Comparison of ENCODE assay signal across 19 cellular contexts in genomic region chr6:1377526-1378223, GRCh38. TPM values are rescaled to one million over a fixed set of nuclear protein-coding genes. Genes with fewer than 3 reads are reported as not detected.
A peak's percentile ranks its signal among the peaks of the same experiment; 100 is the strongest.
DNase-seq lines count a peak whose midpoint lies in the region; ATAC-seq and TF ChIP-seq lines count a peak whose summit lies in the region.
"Had no signal": no experiment of that assay in that cellular context is flagged by ENCODE, and none has a peak within 500 bp of the region (broad histone marks: within the 10 kb centered on the region; RNA-seq: fewer than 3 reads in every experiment).

No MANE protein-coding gene starts in this region.

- no peak overlapping the region for H2BK5ac ChIP-seq in mesendoderm (ENCODE audit: low read length)

- WGBS in mesendoderm (ENCODE audit: extremely low coverage, insufficient coverage, low lambda C conversion rate): 100% methylated on average over 2 of the region's 21 CpGs

- H3K4me1 ChIP-seq in ascending aorta (peaks cover 11 to 16% of the 10 kb centered on the region in 2 donors), mesendoderm (ENCODE audit: control insufficient read depth, low read depth, low read length) (no peaks in the 10 kb centered on the region), thoracic aorta (ENCODE audit: control insufficient read depth in 1 of 2, low read depth in 2 of 2) (peaks cover 11 to 30% of the 10 kb centered on the region in 2 donors)

- H3K4me3 Mint-ChIP-seq in activated naive CD4-positive, alpha-beta T cell treated with anti-CD3 and anti-CD28 coated beads, Interleukin-2, amount 10 ng/mL, durations not matched to agents 7 days and 5 days: no peak overlapping the region
- H3K4me3 Mint-ChIP-seq: effector memory CD8-positive, alpha-beta T cell had no signal

- peak overlapping the region; percentile 9 for H3K4me2 ChIP-seq in mesendoderm (ENCODE audit: low read length)

- no peak for DNase-seq in activated naive CD4-positive, alpha-beta T cell treated with anti-CD3 and anti-CD28 coated beads, Interleukin-2, amount 10 ng/mL, durations not matched to agents 7 days and 5 days
- DNase-seq in activated naive CD4-positive, alpha-beta T cell treated with Interleukin-2 at 50 U/mL for 16 hours: no peak
- no peak for DNase-seq in ascending aorta (ENCODE audit: low spot score in 2 of 2)
- DNase-seq in mesendoderm: no peak
- DNase-seq in thoracic aorta (ENCODE audit: low spot score): no peak
- DNase-seq in nucleus accumbens (lab: John Stamatoyannopoulos, UW): no peak
- no peak for DNase-seq in SW480 (ENCODE audit: low spot score)
- DNase-seq in hepatic stellate cell (ENCODE audit: low spot score): no peak
- DNase-seq: caudate nucleus; effector memory CD8-positive, alpha-beta T cell; foreskin melanocyte; immature natural killer cell; IMR-90; ovary; Peyer's patch; spleen; stimulated activated naive CD4-positive, alpha-beta T cell treated with Interleukin-2 at 50 U/mL for 16 hours had no signal

- H3K9me3 Mint-ChIP-seq in activated naive CD4-positive, alpha-beta T cell treated with anti-CD3 and anti-CD28 coated beads, Interleukin-2, amount 10 ng/mL, durations not matched to agents 7 days and 5 days: no peaks in the 10 kb centered on the region
- H3K9me3 Mint-ChIP-seq: effector memory CD8-positive, alpha-beta T cell had no signal

- no peak overlapping the region for H2AK5ac ChIP-seq in mesendoderm (ENCODE audit: low read length)

- H3K79me1 ChIP-seq in mesendoderm (ENCODE audit: low read length): no peaks in the 10 kb centered on the region

- peaks cover 96% of the 10 kb centered on the region for H3K27me3 Mint-ChIP-seq in activated naive CD4-positive, alpha-beta T cell treated with anti-CD3 and anti-CD28 coated beads, Interleukin-2, amount 10 ng/mL, durations not matched to agents 7 days and 5 days

- no peak overlapping the region for H3K23ac ChIP-seq in mesendoderm (ENCODE audit: low read length)

- peaks cover 35% of the 10 kb centered on the region for H3K27me3 ChIP-seq in ascending aorta
- peaks cover 52% of the 10 kb centered on the region for H3K27me3 ChIP-seq in mesendoderm (ENCODE audit: insufficient read depth, low read length, poor library complexity)
- H3K27me3 ChIP-seq in thoracic aorta (replicated peaks; ENCODE audit: insufficient read depth): peaks cover 50% of the 10 kb centered on the region

- H3K18ac ChIP-seq in mesendoderm (ENCODE audit: low read length): no peak overlapping the region

- ATAC-seq in thoracic aorta (ENCODE audit: insufficient number of reproducible peaks, low FRiP score, low read depth): no peak
- ATAC-seq: activated CD4-positive, CD25-positive, alpha-beta regulatory T cell treated with anti-CD3 and anti-CD28 coated beads, Interleukin-2, amount 50 U/mL, for 24 hours; effector memory CD8-positive, alpha-beta T cell; GM12878 had no signal

- no peaks in the 10 kb centered on the region for H3K9me3 ChIP-seq in ascending aorta
- H3K9me3 ChIP-seq in thoracic aorta: no peaks in the 10 kb centered on the region
- H3K9me3 ChIP-seq: ovary, Peyer's patch had no signal

- H3K9ac ChIP-seq in mesendoderm (ENCODE audit: low read length): no peak overlapping the region

- H3K36me3 ChIP-seq in ascending aorta (no peaks in the 10 kb centered on the region), mesendoderm (ENCODE audit: control insufficient read depth, insufficient read depth, low read length) (no peaks in the 10 kb centered on the region), thoracic aorta (no peaks in the 10 kb centered on the region)
- H3K36me3 ChIP-seq: ovary, Peyer's patch, spleen had no signal

- no peak overlapping the region for H3K4ac ChIP-seq in mesendoderm (ENCODE audit: low read depth, low read length)

- H3K36me3 Mint-ChIP-seq in activated naive CD4-positive, alpha-beta T cell treated with anti-CD3 and anti-CD28 coated beads, Interleukin-2, amount 10 ng/mL, durations not matched to agents 7 days and 5 days: no peaks in the 10 kb centered on the region
- H3K36me3 Mint-ChIP-seq: immature natural killer cell had no signal

- H4K5ac ChIP-seq in mesendoderm (ENCODE audit: low read length): no peak overlapping the region

- H3K79me2 ChIP-seq in mesendoderm (ENCODE audit: control insufficient read depth, insufficient read depth, low read length): no peaks in the 10 kb centered on the region

- H3K56ac ChIP-seq in mesendoderm (ENCODE audit: low read length): no peak overlapping the region

- H3K4me3 ChIP-seq in ascending aorta (peak overlapping the region; percentile 35 to 39), mesendoderm (ENCODE audit: low read length) (no peak overlapping the region), thoracic aorta (peak overlapping the region; percentile 33)
- H3K4me3 ChIP-seq: GM12878, ovary, Peyer's patch had no signal

- no peak overlapping the region for H2BK120ac ChIP-seq in mesendoderm (ENCODE audit: low read depth, low read length)

- H2BK15ac ChIP-seq in mesendoderm (replicated peaks; ENCODE audit: low read depth): no peak overlapping the region

- H3K27ac ChIP-seq in ascending aorta: no peak overlapping the region
- no peak overlapping the region for H3K27ac ChIP-seq in mesendoderm (ENCODE audit: low read depth, low read length)
- no peak overlapping the region for H3K27ac ChIP-seq in thoracic aorta
- H3K27ac ChIP-seq: ovary, Peyer's patch, spleen had no signal

- no peak for TF ChIP-seq CTCF in ascending aorta (IDR thresholded peaks at IDR 0.05)
- TF ChIP-seq CTCF in thoracic aorta (IDR thresholded peaks at IDR 0.05): no peak

- intact Hi-C loops in ascending aorta (cut with DNase I): no loop called here

- H4K8ac ChIP-seq in mesendoderm (ENCODE audit: low read depth, low read length): no peak overlapping the region

- CTCF ChIA-PET in activated naive CD4-positive, alpha-beta T cell treated with anti-CD3 and anti-CD28 coated beads, Interleukin-2, amount 10 ng/mL, durations not matched to agents 7 days and 5 days (lab: Charles Lee): interaction anchor here (0.8 to 1.6 kb wide), 2 partner anchors 8 to 13 kb away, joined by 3 read pairs; no protein-coding TSS in a partner anchor

- peak overlapping the region; percentile 73 for H3K27ac Mint-ChIP-seq in activated naive CD4-positive, alpha-beta T cell treated with anti-CD3 and anti-CD28 coated beads, Interleukin-2, amount 10 ng/mL, durations not matched to agents 7 days and 5 days
- H3K27ac Mint-ChIP-seq: effector memory CD8-positive, alpha-beta T cell; immature natural killer cell had no signal

- peaks cover 24% of the 10 kb centered on the region for H3K4me1 Mint-ChIP-seq in activated naive CD4-positive, alpha-beta T cell treated with anti-CD3 and anti-CD28 coated beads, Interleukin-2, amount 10 ng/mL, durations not matched to agents 7 days and 5 days

RNA-seq across cellular contexts. Expression of gene FOXF2, which starts 11.7 kb away (rescaled TPM):
- 5.2 TPM for total RNA-seq in ascending aorta
- 0.17 TPM for polyA plus RNA-seq in mesendoderm (2013, experiment 1 of 2)
- 0.13 TPM for polyA plus RNA-seq in mesendoderm (2013, experiment 2 of 2)
- total RNA-seq in thoracic aorta: under 1 TPM in 1 of 2 donors, not detected in 1; 0.41 TPM
- total RNA-seq: GM12878, spleen had no signal
- polyA plus RNA-seq: GM12878, immature natural killer cell, spleen had no signal
